ENCODE assay signal across 31 cellular contexts in the genomic region with DNA sequence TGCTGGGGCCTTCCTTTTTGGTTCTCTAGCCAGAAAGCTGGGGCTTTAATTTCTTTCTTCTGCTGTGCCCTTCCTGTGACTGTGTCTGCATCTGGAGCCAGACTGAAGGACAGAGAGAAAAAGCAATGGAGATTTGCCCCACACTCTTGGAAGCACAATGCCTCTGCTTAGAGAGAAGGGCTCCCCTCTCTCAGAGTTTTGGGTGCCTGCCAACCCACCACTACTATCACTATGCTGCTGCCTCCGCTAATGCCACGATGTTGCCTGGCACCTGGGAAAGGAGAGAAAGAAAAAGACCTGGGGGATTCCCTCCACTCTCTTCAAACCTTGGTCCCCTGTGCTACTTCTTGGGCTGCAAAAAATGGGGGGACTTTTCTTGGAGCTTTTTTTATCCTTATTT.
"Had no signal": no experiment of that assay in that cellular context is flagged by ENCODE, and none has a peak within 500 bp of the region (broad histone marks: within the 10 kb centered on the region; RNA-seq: fewer than 3 reads in every experiment).

No MANE protein-coding gene starts in this region.

- H3K9me3 ChIP-seq: thyroid gland had no signal

- H3K4me3 ChIP-seq: esophagus muscularis mucosa, gastroesophageal sphincter, left ventricle myocardium inferior, lower lobe of right lung, mucosa of descending colon, neural progenitor cell, smooth muscle cell, stomach, thyroid gland, vagina had no signal

- H3K4me1 ChIP-seq: esophagus muscularis mucosa, foreskin keratinocyte, gastroesophageal sphincter, left ventricle myocardium inferior, lower lobe of right lung, neural progenitor cell, parathyroid adenoma, stomach, thyroid gland, vagina had no signal

- DNase-seq: effector CD8-positive, alpha-beta T cell; endodermal cell; foreskin keratinocyte; glutamatergic neuron; immature natural killer cell; islet precursor cell; kidney glomerular epithelial cell; left colon; left ventricle myocardium inferior; lower lobe of right lung; mucosa of descending colon; naive thymus-derived CD4-positive, alpha-beta T cell; stimulated activated CD4-positive, alpha-beta T cell treated with anti-CD3 and anti-CD28 coated beads, Interleukin-12 subunit alpha, Interleukin-12 subunit beta, amount 100 ng/mL, for 4 hours; stimulated activated CD4-positive, alpha-beta T cell treated with anti-CD3 and anti-CD28 coated beads, Interleukin-1b, Interleukin-23, amount 100 ng/mL, for 48 hours; stimulated activated CD4-positive, alpha-beta T cell treated with anti-CD3 and anti-CD28 coated beads, Interleukin-4, amount 100 ng/mL, for 1 hour; stimulated activated CD8-positive, alpha-beta memory T cell treated with anti-CD3 and anti-CD28 coated beads, Interleukin-4, amount 100 ng/mL, for 48 hours; stimulated activated naive CD4-positive, alpha-beta T cell treated with Interleukin-2 at 50 U/mL for 16 hours; stomach; thyroid gland; trophoblast cell had no signal

- H3K4me3 Mint-ChIP-seq: dendritic cell treated with granulocyte-macrophage colony-stimulating factor and Interleukin-4, amounts not matched to agents 40 ng/mL and 50 ng/mL, for 4 days; endodermal cell; immature natural killer cell; memory B cell; naive thymus-derived CD4-positive, alpha-beta T cell; nephron; neural progenitor cell had no signal

- H3K4me1 Mint-ChIP-seq: endodermal cell, memory B cell, nephron, neural progenitor cell had no signal

- H3K27ac ChIP-seq: esophagus muscularis mucosa, foreskin keratinocyte, gastroesophageal sphincter, left ventricle myocardium inferior, lower lobe of right lung, neural progenitor cell, parathyroid adenoma, stomach, thyroid gland, vagina had no signal

- ATAC-seq: foreskin keratinocyte; gastroesophageal sphincter; left colon; mucosa of descending colon; naive thymus-derived CD4-positive, alpha-beta T cell; sciatic nerve had no signal

- H3K27me3 Mint-ChIP-seq: dendritic cell treated with granulocyte-macrophage colony-stimulating factor and Interleukin-4, amounts not matched to agents 40 ng/mL and 50 ng/mL, for 4 days; memory B cell; naive thymus-derived CD4-positive, alpha-beta T cell; progenitor cell of endocrine pancreas had no signal

- H3K27ac Mint-ChIP-seq: dendritic cell treated with granulocyte-macrophage colony-stimulating factor and Interleukin-4, amounts not matched to agents 40 ng/mL and 50 ng/mL, for 4 days; endodermal cell; immature natural killer cell; memory B cell; naive thymus-derived CD4-positive, alpha-beta T cell; nephron; neural progenitor cell; progenitor cell of endocrine pancreas had no signal

- H3K27me3 ChIP-seq: esophagus muscularis mucosa, foreskin keratinocyte, gastroesophageal sphincter, neural progenitor cell, stomach, thyroid gland, vagina had no signal
